Comparison of ENCODE assay signal across 10 cellular contexts in genomic region chr4:86302242-86302641, GRCh38. TPM values are rescaled to one million over a fixed set of nuclear protein-coding genes. Genes with fewer than 3 reads are reported as not detected.
DNase-seq lines count a peak whose midpoint lies in the region; ATAC-seq, FAIRE-seq and TF ChIP-seq lines count a peak whose summit lies in the region.
"Had no signal": no experiment of that assay in that cellular context is flagged by ENCODE, and none has a peak within 500 bp of the region (broad histone marks: within the 10 kb centered on the region; RNA-seq: fewer than 3 reads in every experiment).

No MANE protein-coding gene starts in this region.

- FAIRE-seq in D721Med (lab: Jason Lieb, UNC) = no peak

- H3K36me3 ChIP-seq in H7 (replicated peaks; ENCODE audit: control insufficient read depth, insufficient read depth, low read length) (no peaks in the 10 kb centered on the region), neural progenitor cell (peaks cover 15% of the 10 kb centered on the region)
- H3K36me3 ChIP-seq: neutrophil, suprapubic skin had no signal

- H3K27ac Mint-ChIP-seq in neural progenitor cell = no peak overlapping the region
- H3K27ac Mint-ChIP-seq in stimulated activated naive B cell treated with anti-CD40 and anti-IgM and Interleukin-4, amounts not matched to agents 10 μg/mL and 1 μg/mL and 100 μg/mL, for 72 hours = no peak overlapping the region

- no peaks in the 10 kb centered on the region for H3K9me3 ChIP-seq in neural progenitor cell (ENCODE audit: low read depth)
- H3K9me3 ChIP-seq: neutrophil, suprapubic skin had no signal

- no peak overlapping the region for H2AFZ ChIP-seq in neural progenitor cell (replicated peaks)

- no peak for TF ChIP-seq CTCF in fibroblast of pulmonary artery (IDR thresholded peaks at IDR 0.05; ENCODE audit: low read length, missing control alignments)
- no peak for TF ChIP-seq CTCF in neural progenitor cell (IDR thresholded peaks at IDR 0.05)
- TF ChIP-seq CTCF in D721Med (IDR thresholded peaks at IDR 0.05; ENCODE audit: insufficient read depth, missing control alignments) = no peak

- DNase-seq in H7 (peak; percentile 12), NCI-H526 treated with DMSO at 0.1 percent for 48 hours (lab: John Stamatoyannopoulos, UW) (peak; percentile 43), fibroblast of pulmonary artery (ENCODE audit: low read depth) (peak; percentile 93), neural progenitor cell (ENCODE audit: low spot score) (peak; percentile 79), NCI-H1694 (lab: John Stamatoyannopoulos, UW) (no peak), D721Med (ENCODE audit: insufficient read length, low spot score) (no peak)
- no peak for DNase-seq in stimulated activated naive B cell treated with anti-CD40 and anti-IgM and Interleukin-4, amounts not matched to agents 10 μg/mL and 1 μg/mL and 100 μg/mL, for 72 hours

- peaks cover 7% of the 10 kb centered on the region for H3K4me1 Mint-ChIP-seq in neural progenitor cell
- peaks cover 3% of the 10 kb centered on the region in 2 donors for H3K4me1 Mint-ChIP-seq in stimulated activated naive B cell treated with anti-CD40 and anti-IgM and Interleukin-4, amounts not matched to agents 10 μg/mL and 1 μg/mL and 100 μg/mL, for 72 hours

- H3K27me3 ChIP-seq in H7 (ENCODE audit: control insufficient read depth, insufficient read depth, low read length) = no peaks in the 10 kb centered on the region
- H3K27me3 ChIP-seq in neural progenitor cell = no peaks in the 10 kb centered on the region
- H3K27me3 ChIP-seq: neutrophil, suprapubic skin had no signal

- peaks cover 93% of the 10 kb centered on the region for H3K79me2 ChIP-seq in neural progenitor cell (ENCODE audit: low read depth)

- no peak overlapping the region for H3K4me3 ChIP-seq in H7 (ENCODE audit: insufficient read depth, low read depth, low read length)
- no peak overlapping the region for H3K4me3 ChIP-seq in fibroblast of pulmonary artery (replicated peaks; ENCODE audit: low read depth, low read length)
- no peak overlapping the region for H3K4me3 ChIP-seq in neural progenitor cell
- H3K4me3 ChIP-seq: suprapubic skin had no signal

- peaks cover 49% of the 10 kb centered on the region for H3K9me3 Mint-ChIP-seq in neural progenitor cell
- no peaks in the 10 kb centered on the region for H3K9me3 Mint-ChIP-seq in stimulated activated naive B cell treated with anti-CD40 and anti-IgM and Interleukin-4, amounts not matched to agents 10 μg/mL and 1 μg/mL and 100 μg/mL, for 72 hours

- H3K27me3 Mint-ChIP-seq in neural progenitor cell (ENCODE audit: insufficient read depth, low read depth) = no peaks in the 10 kb centered on the region
- no peaks in the 10 kb centered on the region for H3K27me3 Mint-ChIP-seq in stimulated activated naive B cell treated with anti-CD40 and anti-IgM and Interleukin-4, amounts not matched to agents 10 μg/mL and 1 μg/mL and 100 μg/mL, for 72 hours

- no peak overlapping the region for H3K9ac ChIP-seq in neural progenitor cell

- peaks cover 20% of the 10 kb centered on the region for H4K20me1 ChIP-seq in neural progenitor cell (ENCODE audit: low read depth)

- H3K4me1 ChIP-seq in neural progenitor cell = peaks cover 6% of the 10 kb centered on the region

- H3K36me3 Mint-ChIP-seq in neural progenitor cell = peaks cover 53% of the 10 kb centered on the region
- no peaks in the 10 kb centered on the region for H3K36me3 Mint-ChIP-seq in stimulated activated naive B cell treated with anti-CD40 and anti-IgM and Interleukin-4, amounts not matched to agents 10 μg/mL and 1 μg/mL and 100 μg/mL, for 72 hours

- ATAC-seq in stimulated activated naive B cell treated with anti-CD40 and anti-IgM and Interleukin-4, amounts not matched to agents 10 μg/mL and 1 μg/mL and 100 μg/mL, for 72 hours (replicated peaks) = no peak
- no peak for ATAC-seq in HG03469 (IDR thresholded peaks at IDR 0.05; ENCODE audit: unreplicated experiment)

- H3K27ac ChIP-seq in neural progenitor cell = no peak overlapping the region
- H3K27ac ChIP-seq: neutrophil, suprapubic skin had no signal

- H3K4me2 ChIP-seq in neural progenitor cell = no peak overlapping the region

- no peak overlapping the region for H3K4me3 Mint-ChIP-seq in neural progenitor cell
- no peak overlapping the region for H3K4me3 Mint-ChIP-seq in stimulated activated naive B cell treated with anti-CD40 and anti-IgM and Interleukin-4, amounts not matched to agents 10 μg/mL and 1 μg/mL and 100 μg/mL, for 72 hours

- H3F3A ChIP-seq in neural progenitor cell (ENCODE audit: low read depth) = peaks cover 14% of the 10 kb centered on the region

RNA-seq across cellular contexts. Expression of gene MAPK10, which starts 57.6 kb away (rescaled TPM):
- total RNA-seq in H7 (2014; rRNA removed; shearing (Covaris generic)) = 11.6 and 13.7 TPM in 2 replicates
- total RNA-seq in neural progenitor cell (ENCODE audit: low replicate concordance) = 357 and 383 TPM in 2 replicates

Comparison
In these comparisons a context has a peak if more than half of its experiments do, and no peak if none do; other contexts are left out.
1. DNase-seq: peak in H7 (single experiment), NCI-H526 treated with DMSO at 0.1 percent for 48 hours (single experiment), fibroblast of pulmonary artery (single experiment) and neural progenitor cell (single experiment); none in stimulated activated naive B cell treated with anti-CD40 and anti-IgM and Interleukin-4, amounts not matched to agents 10 μg/mL and 1 μg/mL and 100 μg/mL, for 72 hours (single experiment), NCI-H1694 (single experiment) and D721Med (single experiment).
2. RNA of gene MAPK10, which starts 57.6 kb away (total RNA-seq): 357 to 383 TPM in neural progenitor cell; 11.6 to 13.7 TPM in H7; every median in the first group is over 10 times any median in the second.